Comparison of ENCODE assay signal across 24 cellular contexts in genomic region chr1:153057375-153057774, GRCh38. TPM values are rescaled to one million over a fixed set of nuclear protein-coding genes. Genes with fewer than 3 reads are reported as not detected.
A peak's percentile ranks its signal among the peaks of the same experiment; 100 is the strongest.
DNase-seq lines count a peak whose midpoint lies in the region; FAIRE-seq and TF ChIP-seq lines count a peak whose summit lies in the region.
"Had no signal": no experiment of that assay in that cellular context is flagged by ENCODE, and none has a peak within 500 bp of the region (broad histone marks: within the 10 kb centered on the region; RNA-seq: fewer than 3 reads in every experiment).

SPRR2A (minus strand) TSS chr1:153057512; CDS start chr1:153056735, 777 bp downstream.

- TF ChIP-seq CTCF in mammary epithelial cell (conservative IDR thresholded peaks at IDR 0.05 in 1 of 2, IDR thresholded peaks at IDR 0.05 in 1 of 2; ENCODE audit: extremely low read depth in 1 of 2, insufficient read depth in 1 of 2, low read depth in 1 of 2, low read length in 2 of 2) (no peak), breast epithelium (IDR thresholded peaks at IDR 0.05) (no peak), bronchial epithelial cell (IDR thresholded peaks at IDR 0.05; ENCODE audit: insufficient read depth, low read length, severe bottlenecking) (no peak), vagina (IDR thresholded peaks at IDR 0.05) (no peak), prostate gland (IDR thresholded peaks at IDR 0.05) (no peak)

- H2AFZ ChIP-seq in mammary epithelial cell (ENCODE audit: low read depth, low read length) (peak within 1 kb of the TSS; percentile 63), mesenchymal stem cell (ENCODE audit: low read depth, low read length) (no peak within 1 kb of the TSS)

- H4K91ac ChIP-seq in mesenchymal stem cell (ENCODE audit: low read length): no peak within 1 kb of the TSS

- no peak within 1 kb of the TSS for H3K4ac ChIP-seq in mesenchymal stem cell (ENCODE audit: low read depth in 1 of 2, low read length in 2 of 2)

- H3K4me1 ChIP-seq in mammary epithelial cell (ENCODE audit: insufficient read depth, low read length) (peaks cover 7% of the 10 kb centered on the region), breast epithelium (no peaks in the 10 kb centered on the region), vagina (no peaks in the 10 kb centered on the region), mesenchymal stem cell (ENCODE audit: control insufficient read depth, insufficient read depth, low read depth, low read length) (no peaks in the 10 kb centered on the region), prostate gland (replicated peaks) (no peaks in the 10 kb centered on the region)
- H3K4me1 ChIP-seq: BE2C had no signal

- H3K4me3 ChIP-seq in mammary epithelial cell (replicated peaks in 1 of 3; ENCODE audit: insufficient read depth in 1 of 3, low read depth in 2 of 3, low read length in 3 of 3) (no peak within 1 kb of the TSS), breast epithelium (no peak within 1 kb of the TSS), bronchial epithelial cell (ENCODE audit: low read depth, low read length) (no peak within 1 kb of the TSS), vagina (no peak within 1 kb of the TSS), mesenchymal stem cell (ENCODE audit: insufficient read depth in 1 of 2, low read depth in 1 of 2, low read length in 2 of 2) (no peak within 1 kb of the TSS), prostate gland (no peak within 1 kb of the TSS)

- DNase-seq in mammary epithelial cell (no peak), breast epithelium (ENCODE audit: low spot score in 2 of 2) (no peak), NOMO-1 treated with DMSO at 0.1 percent for 48 hours (lab: John Stamatoyannopoulos, UW; ENCODE audit: unreplicated experiment) (peak; percentile 37), bronchial epithelial cell (ENCODE audit: low read depth) (peak; percentile 57), vagina (ENCODE audit: extremely low spot score in 2 of 2) (no peak), mesenchymal stem cell (no peak), prostate gland (ENCODE audit: low spot score) (no peak), dedifferentiated amniotic fluid mesenchymal stem cell (ENCODE audit: extremely low spot score) (no peak)
- DNase-seq: BE2C; CD8-positive, alpha-beta T cell; DMS79; NCI-H1092; NCI-H146; NCI-H2107; NCI-H2227 treated with DMSO at 0.1 percent for 48 hours; NCI-H524 treated with DMSO at 0.1 percent for 48 hours had no signal

- H3K4me2 ChIP-seq in mammary epithelial cell (ENCODE audit: insufficient read depth, low read depth, low read length) (no peak within 1 kb of the TSS), mesenchymal stem cell (ENCODE audit: low read length, poor library complexity, severe bottlenecking) (no peak within 1 kb of the TSS)

- H2BK5ac ChIP-seq in mesenchymal stem cell (ENCODE audit: low read depth, low read length, poor library complexity, severe bottlenecking): no peak within 1 kb of the TSS

- BruUV-seq in mammary epithelial cell (replicated peaks; lab: Mats Ljungman, UMichigan): no TSS peak

- H3K18ac ChIP-seq in mesenchymal stem cell (ENCODE audit: low read depth in 1 of 2, low read length in 2 of 2): no peak within 1 kb of the TSS

- WGBS in mammary epithelial cell (ENCODE audit: low coverage, missing lambda C conversion rate): 79% methylated on average over 2 of the region's 2 CpGs
- 37% methylated on average over 2 of the region's 2 CpGs for WGBS in mesenchymal stem cell
- 69% methylated on average over 2 of the region's 2 CpGs for WGBS in prostate gland

- H3K27me3 ChIP-seq in mammary epithelial cell (ENCODE audit: insufficient read depth, low read length): no peaks in the 10 kb centered on the region
- peaks cover 0 to 3% of the 10 kb centered on the region in 2 donors for H3K27me3 ChIP-seq in breast epithelium
- H3K27me3 ChIP-seq in bronchial epithelial cell (ENCODE audit: control insufficient read depth, insufficient read depth, low read length): no peaks in the 10 kb centered on the region
- H3K27me3 ChIP-seq in vagina: no peaks in the 10 kb centered on the region
- peaks cover 0 to 8% of the 10 kb centered on the region in 2 experiments for H3K27me3 ChIP-seq in mesenchymal stem cell (ENCODE audit: control insufficient read depth in 1 of 2, insufficient read depth in 1 of 2, low read length in 2 of 2)
- no peaks in the 10 kb centered on the region for H3K27me3 ChIP-seq in prostate gland (replicated peaks; ENCODE audit: insufficient read depth)
- H3K27me3 ChIP-seq: BE2C had no signal

- H3K23ac ChIP-seq in mesenchymal stem cell (ENCODE audit: low read length in 2 of 2): no peak within 1 kb of the TSS

- H4K20me1 ChIP-seq in mammary epithelial cell (ENCODE audit: insufficient read depth, low read length): no peaks in the 10 kb centered on the region

- no peak within 1 kb of the TSS for H2BK12ac ChIP-seq in mesenchymal stem cell (ENCODE audit: low read length in 2 of 2)

- no peak within 1 kb of the TSS for H2AK5ac ChIP-seq in mesenchymal stem cell (ENCODE audit: low read length, severe bottlenecking)

- H3K27ac ChIP-seq in mammary epithelial cell (ENCODE audit: insufficient read depth, low read depth, low read length) (no peak within 1 kb of the TSS), breast epithelium (no peak within 1 kb of the TSS), vagina (no peak within 1 kb of the TSS), mesenchymal stem cell (ENCODE audit: low read length, poor library complexity, severe bottlenecking) (no peak within 1 kb of the TSS), prostate gland (no peak within 1 kb of the TSS)
- H3K27ac ChIP-seq: 22Rv1, HL-60 had no signal

- dilution Hi-C loops in mammary epithelial cell (cut with HindIII; ENCODE audit: low sequenced_read_pairs): no loop called here

- TF ChIP-seq POLR2A in breast epithelium (IDR thresholded peaks at IDR 0.05) (no peak), vagina (IDR thresholded peaks at IDR 0.05) (no peak), prostate gland (IDR thresholded peaks at IDR 0.05) (no peak)

- no peak within 1 kb of the TSS for H4K8ac ChIP-seq in mesenchymal stem cell (ENCODE audit: low read length)

- no peak within 1 kb of the TSS for H3K14ac ChIP-seq in mesenchymal stem cell (ENCODE audit: low read length in 2 of 2)

- H3K79me2 ChIP-seq in mammary epithelial cell (ENCODE audit: insufficient read depth, low read length): no peaks in the 10 kb centered on the region

- H3K9me3 ChIP-seq in mammary epithelial cell (replicated peaks; ENCODE audit: insufficient read depth, low read length) (no peaks in the 10 kb centered on the region), breast epithelium (no peaks in the 10 kb centered on the region), vagina (no peaks in the 10 kb centered on the region), mesenchymal stem cell (ENCODE audit: control insufficient read depth, low read length) (no peaks in the 10 kb centered on the region), prostate gland (no peaks in the 10 kb centered on the region)
- H3K9me3 ChIP-seq: BE2C had no signal

- H2BK120ac ChIP-seq in mesenchymal stem cell (ENCODE audit: low read depth, low read length): no peak within 1 kb of the TSS

- no peak within 1 kb of the TSS for H2BK15ac ChIP-seq in mesenchymal stem cell (ENCODE audit: low read depth, poor library complexity, severe bottlenecking)

- no peak for FAIRE-seq in bronchial epithelial cell (lab: Jason Lieb, UNC)
- FAIRE-seq: GM18507, H1, HTR-8/SVneo had no signal

- in situ Hi-C loops in mammary epithelial cell (cut with MboI; ENCODE audit: low sequenced_read_pairs in 2 of 2): no loop called here

- CTCF ChIA-PET in mammary epithelial cell (lab: Charles Lee; ENCODE audit: low non-redundant PET): no interaction called here

- H3K79me1 ChIP-seq in mesenchymal stem cell (replicated peaks; ENCODE audit: low read length, poor library complexity, severe bottlenecking): no peaks in the 10 kb centered on the region

- intact Hi-C loops in mammary epithelial cell (cut with micrococcal nuclease) (no loop called here), breast epithelium (cut with DNase I; ENCODE audit: low total_unique reads) (no loop called here), vagina (cut with DNase I) (no loop called here), prostate gland (cut with DNase I) (no loop called here)

- H3K9ac ChIP-seq in mammary epithelial cell (ENCODE audit: insufficient read depth, low read length) (no peak within 1 kb of the TSS), mesenchymal stem cell (ENCODE audit: low read length) (no peak within 1 kb of the TSS)

- no peaks in the 10 kb centered on the region for H3K36me3 ChIP-seq in mammary epithelial cell (ENCODE audit: insufficient read depth, low read length)
- H3K36me3 ChIP-seq in breast epithelium: no peaks in the 10 kb centered on the region
- no peaks in the 10 kb centered on the region for H3K36me3 ChIP-seq in bronchial epithelial cell (ENCODE audit: control insufficient read depth, insufficient read depth, low read length)
- no peaks in the 10 kb centered on the region for H3K36me3 ChIP-seq in vagina
- H3K36me3 ChIP-seq in mesenchymal stem cell (ENCODE audit: control insufficient read depth in 1 of 2, insufficient read depth in 2 of 2, low read depth in 1 of 2, low read length in 2 of 2): no peaks in the 10 kb centered on the region
- no peaks in the 10 kb centered on the region for H3K36me3 ChIP-seq in prostate gland
- H3K36me3 ChIP-seq: BE2C had no signal

RNA-seq across cellular contexts. Expression of gene SPRR2A, which starts in this region (rescaled TPM):
- total RNA-seq in mammary epithelial cell: 1 to 10 TPM in 1 of 2 donors, not detected in 1; 2.7 TPM
- 0.42 TPM for polyA plus RNA-seq in mammary epithelial cell
- not detected for polyA minus RNA-seq in mammary epithelial cell
- not detected for total RNA-seq in breast epithelium
- 1.3 and 3.8 TPM in 2 replicates for total RNA-seq in bronchial epithelial cell
- 74.6 TPM for total RNA-seq in vagina
- polyA plus RNA-seq in mesenchymal stem cell (2013, experiment 1 of 2): not detected
- polyA plus RNA-seq in mesenchymal stem cell (2013, experiment 2 of 2): not detected
- total RNA-seq in prostate gland: not detected
- total RNA-seq: CD8-positive, alpha-beta T cell; H1; PC-3; SK-MEL-5 had no signal
- polyA plus RNA-seq: H1, IgD-negative memory B cell had no signal

Comparison
In these comparisons a context has a peak if more than half of its experiments do, and no peak if none do; other contexts are left out.
1. RNA of gene SPRR2A (total RNA-seq): 74.6 TPM in vagina (single experiment); 2.7 TPM in mammary epithelial cell, 1.3 to 3.8 TPM in bronchial epithelial cell, not detected in prostate gland and not detected in breast epithelium; every median in the first group is over 10 times any median in the second.
2. DNase-seq: peak in NOMO-1 treated with DMSO at 0.1 percent for 48 hours (single experiment) and bronchial epithelial cell (single experiment); none in mammary epithelial cell (single experiment), breast epithelium (0 of 2), vagina (0 of 2), mesenchymal stem cell (single experiment), prostate gland (single experiment) and dedifferentiated amniotic fluid mesenchymal stem cell (single experiment).